25 cellular contexts compared by ENCODE assay signal in genomic region chr5:59716029-59716428, GRCh38.
"Had no signal": no experiment of that assay in that cellular context is flagged by ENCODE, and none has a peak within 500 bp of the region (broad histone marks: within the 10 kb centered on the region; RNA-seq: fewer than 3 reads in every experiment).

No MANE protein-coding gene starts in this region.

- H3K9me3 ChIP-seq: lower lobe of right lung, prostate gland, right lobe of liver, tibial nerve, upper lobe of right lung had no signal

- H3K27me3 ChIP-seq: esophagus squamous epithelium, heart left ventricle, right lobe of liver, spleen, tibial nerve, upper lobe of right lung had no signal

- H3K4me1 Mint-ChIP-seq: naive B cell; nephron progenitor cell; stimulated activated memory B cell treated with anti-CD40 and anti-IgM and Interleukin-4, amounts not matched to agents 10 μg/mL and 1 μg/mL and 100 μg/mL, for 72 hours had no signal

- H3K27me3 Mint-ChIP-seq: naive B cell; stimulated activated memory B cell treated with anti-CD40 and anti-IgM and Interleukin-4, amounts not matched to agents 10 μg/mL and 1 μg/mL and 100 μg/mL, for 72 hours; stimulated activated naive CD8-positive, alpha-beta T cell treated with anti-CD3 and anti-CD28 coated beads, Interleukin-15, Interleukin-2, amounts not matched to agents 100 ng/mL and 50 ng/mL, for 24 hours had no signal

- DNase-seq: cerebellar nuclear complex; effector memory CD4-positive, alpha-beta T cell; esophagus squamous epithelium; foreskin melanocyte; hypothalamus; left cardiac atrium; left ventricle myocardium inferior; lower lobe of right lung; mesenchymal stem cell; naive B cell; nephron progenitor cell; retina; right lobe of liver; spleen; stimulated activated CD4-positive, alpha-beta T cell treated with anti-CD3 and anti-CD28 coated beads, Interleukin-15, amount 100 ng/mL, for 24 hours; stimulated activated CD4-positive, alpha-beta T cell treated with anti-CD3 and anti-CD28 coated beads, Interleukin-1b, Interleukin-23, amount 100 ng/mL, for 48 hours; stimulated activated CD4-positive, alpha-beta T cell treated with anti-CD3 and anti-CD28 coated beads, Interleukin-4, amount 100 ng/mL, for 24 hours; upper lobe of right lung had no signal

- H3K4me3 ChIP-seq: coronary artery, esophagus squamous epithelium, heart left ventricle, left ventricle myocardium inferior, lower lobe of right lung, prostate gland, right lobe of liver, spleen, tibial nerve, upper lobe of right lung had no signal

- H3K27ac Mint-ChIP-seq: naive B cell; nephron progenitor cell; stimulated activated memory B cell treated with anti-CD40 and anti-IgM and Interleukin-4, amounts not matched to agents 10 μg/mL and 1 μg/mL and 100 μg/mL, for 72 hours; stimulated activated naive CD8-positive, alpha-beta T cell treated with anti-CD3 and anti-CD28 coated beads, Interleukin-15, Interleukin-2, amounts not matched to agents 100 ng/mL and 50 ng/mL, for 24 hours had no signal

- H3K4me3 Mint-ChIP-seq: naive B cell; nephron progenitor cell; stimulated activated memory B cell treated with anti-CD40 and anti-IgM and Interleukin-4, amounts not matched to agents 10 μg/mL and 1 μg/mL and 100 μg/mL, for 72 hours; stimulated activated naive CD8-positive, alpha-beta T cell treated with anti-CD3 and anti-CD28 coated beads, Interleukin-15, Interleukin-2, amounts not matched to agents 100 ng/mL and 50 ng/mL, for 24 hours had no signal

- ATAC-seq: left cardiac atrium; right lobe of liver; stimulated activated memory B cell treated with anti-CD40 and anti-IgM and Interleukin-4, amounts not matched to agents 10 μg/mL and 1 μg/mL and 100 μg/mL, for 72 hours had no signal

- H3K9me3 Mint-ChIP-seq: stimulated activated naive CD8-positive, alpha-beta T cell treated with anti-CD3 and anti-CD28 coated beads, Interleukin-15, Interleukin-2, amounts not matched to agents 100 ng/mL and 50 ng/mL, for 24 hours had no signal

- H3K4me1 ChIP-seq: heart left ventricle, left ventricle myocardium inferior, lower lobe of right lung, parathyroid adenoma, prostate gland, right lobe of liver, spleen, upper lobe of right lung had no signal

- H3K36me3 ChIP-seq: esophagus squamous epithelium, heart left ventricle, left ventricle myocardium inferior, lower lobe of right lung, prostate gland, right lobe of liver, spleen, tibial nerve, upper lobe of right lung had no signal
